Comparison of ENCODE assay signal across 1 cellular context in genomic region chr17:63985387-63986140, GRCh38.
TF ChIP-seq lines count a peak whose summit lies in the region.

No MANE protein-coding gene starts in this region.

TF ChIP-seq in endothelial cell of umbilical vein, 7 proteins besides CTCF, POLR2A, EP300 and RAD21 (continued from another document):
- no peak for TF ChIP-seq FOS (IDR thresholded peaks at IDR 0.05; ENCODE audit: borderline replicate concordance, insufficient read depth, low read length)
- TF ChIP-seq POLR2AphosphoS5 (IDR thresholded peaks at IDR 0.05; ENCODE audit: insufficient read depth, low read depth, low read length), result no peak
